Comparison of ENCODE assay signal across 10 cellular contexts in the genomic region with DNA sequence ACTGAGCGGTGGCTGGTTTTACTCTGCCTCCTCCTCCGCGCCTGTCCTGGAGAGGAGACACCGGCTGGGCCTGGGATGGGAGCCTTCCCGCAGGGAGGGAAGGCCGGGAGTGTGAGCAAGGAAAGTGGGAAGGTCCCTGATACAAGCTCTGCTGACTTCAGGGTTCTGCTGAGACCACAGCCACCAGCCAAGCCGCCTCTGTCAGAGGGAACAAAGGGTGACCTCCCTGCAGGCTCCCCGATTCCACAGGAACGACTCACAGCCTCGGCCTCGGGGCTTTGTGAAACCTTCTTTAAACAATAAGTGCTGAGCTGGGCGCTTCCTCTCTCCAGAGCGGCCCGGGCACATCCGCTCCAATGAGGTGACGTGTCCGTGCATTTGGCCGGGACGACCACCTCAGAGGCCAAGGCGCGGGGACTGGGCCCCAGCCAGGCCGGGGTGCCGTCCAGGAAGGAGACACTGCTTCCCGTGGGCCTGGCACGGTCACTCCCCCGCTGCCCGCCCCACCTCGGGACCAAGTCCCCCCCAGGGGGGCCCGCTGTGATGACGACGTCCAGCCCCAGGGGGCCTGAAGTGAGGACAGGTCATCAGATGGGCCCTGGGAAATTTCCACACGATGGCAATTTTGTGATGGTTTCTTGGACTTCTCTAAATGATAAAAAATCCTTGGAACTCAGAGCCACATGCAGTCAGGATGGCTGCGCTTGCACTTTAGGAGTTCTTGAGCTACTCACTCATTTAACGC. TPM values are rescaled to one million over a fixed set of nuclear protein-coding genes. Genes with fewer than 3 reads are reported as not detected.
DNase-seq lines count a peak whose midpoint lies in the region; ATAC-seq and TF ChIP-seq lines count a peak whose summit lies in the region.
"Had no signal": no experiment of that assay in that cellular context is flagged by ENCODE, and none has a peak within 500 bp of the region (broad histone marks: within the 10 kb centered on the region; RNA-seq: fewer than 3 reads in every experiment).

No MANE protein-coding gene starts in this region.

- no peaks in the 10 kb centered on the region for H3K27me3 ChIP-seq in adrenal gland

- peaks cover 13 to 19% of the 10 kb centered on the region in 2 donors for H3K4me1 ChIP-seq in adrenal gland (replicated peaks in 1 of 2)

- peak overlapping the region in 3 of 5 donors; percentile 7 to 85 (median 64) for H3K27ac ChIP-seq in adrenal gland

- H3K9me3 ChIP-seq in adrenal gland (replicated peaks in 1 of 3) = no peaks in the 10 kb centered on the region

- no peak for TF ChIP-seq POLR2A in adrenal gland (IDR thresholded peaks at IDR 0.05)

- no peak for ATAC-seq in HG02588 (IDR thresholded peaks at IDR 0.05; ENCODE audit: unreplicated experiment)
- ATAC-seq in GM21447 (IDR thresholded peaks at IDR 0.05; ENCODE audit: unreplicated experiment) = no peak

- 70 to 83% (median 71%) methylated on average over 10 to 34 of the region's 34 CpGs for WGBS in adrenal gland, 4 donors

- no peak overlapping the region for H3K4me3 ChIP-seq in adrenal gland

- no peak for TF ChIP-seq CTCF in adrenal gland (IDR thresholded peaks at IDR 0.05)

- H3K36me3 ChIP-seq in adrenal gland (replicated peaks in 1 of 2) = no peaks in the 10 kb centered on the region

- peak; percentile 97 for DNase-seq in EH (ENCODE audit: low read depth)
- DNase-seq in adrenal gland = peak in 5 of 7 donors; percentile 30 to 84 (median 58)
- DNase-seq in cardiac septum (ENCODE audit: low spot score) = peak; percentile 78
- peak in 7 of 10 donors; percentile 22 to 88 (median 48) for DNase-seq in posterior cingulate gyrus
- no peak for DNase-seq in stimulated activated CD4-positive, alpha-beta T cell treated with anti-CD3 and anti-CD28 coated beads, Interleukin-2, amount 100 ng/mL, for 48 hours
- DNase-seq in COR-L47 (lab: John Stamatoyannopoulos, UW) = no peak
- DNase-seq: CD4-positive, CD25-positive, alpha-beta regulatory T cell; nephron progenitor cell had no signal

- intact Hi-C loops in adrenal gland (cut with DNase I) (no loop called here), cardiac septum (cut with DNase I) (no loop called here), posterior cingulate gyrus (cut with DNase I) (no loop called here)

RNA-seq across cellular contexts. Expression of gene CIBAR2, which starts 11.8 kb away (rescaled TPM):
- total RNA-seq in adrenal gland = 1 to 10 TPM in 1 of 8 donors, under 1 TPM in 3, not detected in 4; 0.30 to 1.2 (median 0.47) TPM
- polyA plus RNA-seq in adrenal gland = 1 to 10 TPM in 2 of 3 donors, under 1 TPM in 1; 0.91 to 2.6 (median 1.7) TPM
- not detected for total RNA-seq in cardiac septum
- total RNA-seq: CD4-positive, CD25-positive, alpha-beta regulatory T cell had no signal
- polyA plus RNA-seq: CD4-positive, CD25-positive, alpha-beta regulatory T cell had no signal

Comparison
In these comparisons a context has a peak if more than half of its experiments do, and no peak if none do; other contexts are left out.
1. DNase-seq: peak in EH (single experiment), adrenal gland (5 of 7), cardiac septum (single experiment) and posterior cingulate gyrus (7 of 10); none in stimulated activated CD4-positive, alpha-beta T cell treated with anti-CD3 and anti-CD28 coated beads, Interleukin-2, amount 100 ng/mL, for 48 hours (0 of 2) and COR-L47 (single experiment).